Comparison of ENCODE assay signal across 1 cellular context in genomic region chr11:94449029-94449428, GRCh38.
TF ChIP-seq lines count a peak whose summit lies in the region.

No MANE protein-coding gene starts in this region.

TF ChIP-seq in endothelial cell of umbilical vein, 7 proteins besides CTCF, POLR2A, EP300 and RAD21:
- TF ChIP-seq MYC (IDR thresholded peaks at IDR 0.05; ENCODE audit: low read depth, low read length): no peak
- TF ChIP-seq JUN (IDR thresholded peaks at IDR 0.05; ENCODE audit: borderline replicate concordance, insufficient read depth, insufficient read length, low read depth): no peak
- no peak for TF ChIP-seq FOS (IDR thresholded peaks at IDR 0.05; ENCODE audit: borderline replicate concordance, insufficient read depth, low read length)
- TF ChIP-seq MAX (IDR thresholded peaks at IDR 0.05; ENCODE audit: insufficient read depth, insufficient read length): no peak
- TF ChIP-seq GATA2 (IDR thresholded peaks at IDR 0.05; ENCODE audit: insufficient read depth, insufficient read length, low read depth, low read length): no peak
- TF ChIP-seq EZH2 (IDR thresholded peaks at IDR 0.05; ENCODE audit: borderline replicate concordance, low read depth, low read length, severe bottlenecking): no peak
- no peak for TF ChIP-seq POLR2AphosphoS5 (IDR thresholded peaks at IDR 0.05; ENCODE audit: insufficient read depth, low read depth, low read length)
TF ChIP-seq in endothelial cell of umbilical vein: peak in this region for 0.
